Comparison of ENCODE assay signal across 8 cellular contexts in genomic region chrX:13721819-13722527, GRCh38. TPM values are rescaled to one million over a fixed set of nuclear protein-coding genes. Genes with fewer than 3 reads are reported as not detected.
DNase-seq lines count a peak whose midpoint lies in the region; ATAC-seq and TF ChIP-seq lines count a peak whose summit lies in the region.

No MANE protein-coding gene starts in this region.

- no peaks in the 10 kb centered on the region for H3K36me3 ChIP-seq in sigmoid colon

- ATAC-seq in GM21723 (IDR thresholded peaks at IDR 0.05; ENCODE audit: unreplicated experiment) (no peak), HG02981 (IDR thresholded peaks at IDR 0.05; ENCODE audit: unreplicated experiment) (no peak)

- no peaks in the 10 kb centered on the region for H3K27me3 ChIP-seq in sigmoid colon

- H3K4me1 ChIP-seq in sigmoid colon, result peaks cover 0 to 24% (median 14%) of the 10 kb centered on the region in 4 donors

- intact Hi-C loops in sigmoid colon (cut with DNase I), result no loop called here

- peak in 2 of 3 experiments; percentile 17 to 31 for DNase-seq in NCI-H1417 (lab: John Stamatoyannopoulos, UW)
- no peak for DNase-seq in NCI-H1417 treated with DMSO at 0.1 percent for 48 hours (lab: John Stamatoyannopoulos, UW)
- peak; percentile 19 for DNase-seq in NCI-H2171 (lab: John Stamatoyannopoulos, UW)
- DNase-seq in epithelial cell of prostate (ENCODE audit: low read depth, low spot score), result no peak
- no peak for DNase-seq in sigmoid colon
- no peak for DNase-seq in stimulated activated naive CD4-positive, alpha-beta T cell treated with Interleukin-2 at 50 U/mL for 16 hours (lab: John Stamatoyannopoulos, UW)

- H3K9me3 ChIP-seq in sigmoid colon, result no peaks in the 10 kb centered on the region

- no peak for TF ChIP-seq CTCF in sigmoid colon (IDR thresholded peaks at IDR 0.05)

- WGBS in sigmoid colon, 2 donors, result 42 to 62% methylated on average over 7 of the region's 7 CpGs

- H3K27ac ChIP-seq in epithelial cell of prostate (peak overlapping the region; percentile 19), sigmoid colon (peak overlapping the region; percentile 47 to 82 (median 64))

- TF ChIP-seq EP300 in sigmoid colon (IDR thresholded peaks at IDR 0.05), result no peak

- no peak for TF ChIP-seq POLR2A in sigmoid colon (IDR thresholded peaks at IDR 0.05)

- no peak overlapping the region for H3K4me3 ChIP-seq in sigmoid colon

RNA-seq across cellular contexts. Expression of gene TRAPPC2, which starts 12.4 kb away (rescaled TPM):
- total RNA-seq in sigmoid colon, result 10 to 100 TPM; 20.1 to 22.8 (median 22.4) TPM
- polyA plus RNA-seq in sigmoid colon, result 1 to 10 TPM; 5.5 to 9.0 (median 6.0) TPM

RNA-seq across cellular contexts. Expression of gene OFD1, which starts 12.6 kb away (rescaled TPM):
- 10 to 100 TPM; 12.8 to 46.0 (median 15.1) TPM for total RNA-seq in sigmoid colon
- polyA plus RNA-seq in sigmoid colon, result 10 to 100 TPM in 2 of 3 donors, 1 to 10 TPM in 1; 7.4 to 21.2 (median 19.8) TPM

RNA-seq across cellular contexts. Expression of gene RAB9A, which starts 33.0 kb away (rescaled TPM):
- 10 to 100 TPM; 11.8 to 28.6 (median 24.4) TPM for total RNA-seq in sigmoid colon
- polyA plus RNA-seq in sigmoid colon, result 10 to 100 TPM; 31.6 to 73.5 (median 46.2) TPM

Comparison
In these comparisons a context has a peak if more than half of its experiments do, and no peak if none do; other contexts are left out.
1. DNase-seq: peak in NCI-H1417 (2 of 3) and NCI-H2171 (single experiment); none in NCI-H1417 treated with DMSO at 0.1 percent for 48 hours (single experiment), epithelial cell of prostate (single experiment), sigmoid colon (single experiment) and stimulated activated naive CD4-positive, alpha-beta T cell treated with Interleukin-2 at 50 U/mL for 16 hours (single experiment).